In genomic region chr15:30191639-30192038, GRCh38 we compare ENCODE assay signal across 5 cellular contexts. TPM values are rescaled to one million over a fixed set of nuclear protein-coding genes. Genes with fewer than 3 reads are reported as not detected.
"Had no signal": no experiment of that assay in that cellular context is flagged by ENCODE, and none has a peak within 500 bp of the region (broad histone marks: within the 10 kb centered on the region; RNA-seq: fewer than 3 reads in every experiment).

No MANE protein-coding gene starts in this region.

RNA-seq across cellular contexts. Expression of gene GOLGA8T, which starts 56.8 kb away (rescaled TPM):
- total RNA-seq: frontal cortex, kidney epithelial cell, stomach had no signal
- polyA plus RNA-seq: neural cell, psoas muscle, stomach had no signal
